In genomic region chr13:41407380-41407779, GRCh38 we compare ENCODE assay signal across 21 cellular contexts.
"Had no signal": no experiment of that assay in that cellular context is flagged by ENCODE, and none has a peak within 500 bp of the region (broad histone marks: within the 10 kb centered on the region; RNA-seq: fewer than 3 reads in every experiment).

No MANE protein-coding gene starts in this region.

- H3K36me3 ChIP-seq: adrenal gland, gastrocnemius medialis, prostate gland, spleen, thoracic aorta, vagina had no signal

- H3K4me1 ChIP-seq: adrenal gland, gastrocnemius medialis, prostate gland, spleen, vagina had no signal

- DNase-seq: activated CD4-positive, alpha-beta T cell treated with anti-CD3 and anti-CD28 coated beads for 1 hour; activated CD4-positive, alpha-beta T cell treated with anti-CD3 and anti-CD28 coated beads, Interleukin-2, amount 50 U/mL, for 1 hour; activated CD8-positive, alpha-beta T cell treated with anti-CD3 and anti-CD28 coated beads, Interleukin-2, amount 10 ng/mL, durations not matched to agents 7 days and 5 days; activated naive CD4-positive, alpha-beta T cell; adrenal gland; cerebellar nuclear complex; erythroblast; gastrocnemius medialis; hippocampal formation; left ventricle myocardium superior; midbrain; natural killer cell; spleen; stimulated activated CD4-positive, alpha-beta T cell treated with anti-CD3 and anti-CD28 coated beads, Interleukin-4, amount 100 ng/mL, for 1 hour; stimulated activated naive CD4-positive, alpha-beta T cell; T-helper 9 cell had no signal

- H3K27ac ChIP-seq: adrenal gland, coronary artery, gastrocnemius medialis, prostate gland, spleen, thoracic aorta, vagina had no signal

- ATAC-seq: activated CD8-positive, alpha-beta T cell treated with anti-CD3 and anti-CD28 coated beads, Interleukin-2, amount 10 ng/mL, durations not matched to agents 7 days and 5 days; activated T-helper 17 cell treated with anti-CD3 and anti-CD28 coated beads, Interleukin-2, amount 50 U/mL, for 72 hours; gastrocnemius medialis; left ventricle myocardium superior; natural killer cell had no signal

- H3K4me3 ChIP-seq: adrenal gland, coronary artery, gastrocnemius medialis, prostate gland, spleen, thoracic aorta, vagina had no signal

- H3K27me3 ChIP-seq: adrenal gland, gastrocnemius medialis, spleen, vagina had no signal

- H3K9me3 ChIP-seq: adrenal gland, gastrocnemius medialis, prostate gland, spleen, thoracic aorta, vagina had no signal
